33 cellular contexts compared by ENCODE assay signal in genomic region chr10:76788093-76788811, GRCh38.
"Had no signal": no experiment of that assay in that cellular context is flagged by ENCODE, and none has a peak within 500 bp of the region (broad histone marks: within the 10 kb centered on the region; RNA-seq: fewer than 3 reads in every experiment).

No MANE protein-coding gene starts in this region.

- H3K36me3 ChIP-seq: adrenal gland, brain microvascular endothelial cell, breast epithelium had no signal

- FAIRE-seq: astrocyte, TTC549 had no signal

- H3K4me3 ChIP-seq: adrenal gland, body of pancreas, breast epithelium had no signal

- DNase-seq: activated B cell treated with CpG ODN at 0.5 μM for 24 hours; activated CD4-positive, alpha-beta memory T cell treated with anti-CD3 and anti-CD28 coated beads for 36 hours; activated CD4-positive, alpha-beta T cell treated with anti-CD3 and anti-CD28 coated beads for 4 hours; activated CD4-positive, alpha-beta T cell treated with anti-CD3 and anti-CD28 coated beads, Interleukin-2, amount 10 ng/mL, durations not matched to agents 24 days and 14 days; activated CD4-positive, alpha-beta T cell treated with anti-CD3 and anti-CD28 coated beads, Interleukin-2, amount 50 U/mL, for 1 hour; activated CD4-positive, alpha-beta T cell treated with anti-CD3 and anti-CD28 coated beads, Interleukin-2, amount 50 U/mL, for 4 hours; activated CD4-positive, CD25-positive, alpha-beta regulatory T cell treated with anti-CD3 and anti-CD28 coated beads, Interleukin-2, amount 50 U/mL, for 72 hours; activated CD8-positive, alpha-beta memory T cell treated with anti-CD3 and anti-CD28 coated beads, Interleukin-2, amount 50 U/mL, for 4 hours; activated CD8-positive, alpha-beta T cell treated with anti-CD3 and anti-CD28 coated beads for 36 hours; activated effector memory CD4-positive, alpha-beta T cell treated with anti-CD3 and anti-CD28 coated beads, Interleukin-2, amount 50 U/mL, for 16 hours; activated gamma-delta T cell treated with Interleukin-2 at 50 U/mL for 16 hours; activated naive CD4-positive, alpha-beta T cell; activated naive CD4-positive, alpha-beta T cell treated with anti-CD3 and anti-CD28 coated beads for 36 hours; activated naive CD4-positive, alpha-beta T cell treated with anti-CD3 and anti-CD28 coated beads, Interleukin-2, amount 50 U/mL, for 16 hours; activated naive CD8-positive, alpha-beta T cell treated with anti-CD3 and anti-CD28 coated beads for 36 hours; activated T-cell treated with anti-CD3 and anti-CD28 coated beads for 4 hours; activated T-cell treated with anti-CD3 and anti-CD28 coated beads, Interleukin-2, amount 50 U/mL, for 1 hour; activated T-cell treated with anti-CD3 and anti-CD28 coated beads, Interleukin-2, amount 50 U/mL, for 4 hours; activated T-cell treated with anti-CD3 and anti-CD28 coated beads, Interleukin-2, amount 50 U/mL, for 72 hours; adrenal gland; amniotic stem cell; aorta; body of pancreas; brain microvascular endothelial cell; central memory CD4-positive, alpha-beta T cell; T-helper 2 cell; T-helper 9 cell had no signal

- H3K27me3 ChIP-seq: adrenal gland, body of pancreas, brain microvascular endothelial cell, breast epithelium had no signal

- H3K4me1 ChIP-seq: adrenal gland, body of pancreas, breast epithelium had no signal

- ATAC-seq: activated CD8-positive, alpha-beta T cell treated with anti-CD3 and anti-CD28 coated beads for 36 hours; activated naive CD4-positive, alpha-beta T cell treated with anti-CD3 and anti-CD28 coated beads, Interleukin-2, amount 50 U/mL, for 72 hours; activated T-cell treated with anti-CD3 and anti-CD28 coated beads, Interleukin-2, amount 50 U/mL, for 4 hours; activated T-cell treated with anti-CD3 and anti-CD28 coated beads, Interleukin-2, amount 50 U/mL, for 72 hours; activated T-helper 17 cell treated with anti-CD3 and anti-CD28 coated beads, Interleukin-2, amount 50 U/mL, for 72 hours; body of pancreas had no signal

- H3K9me3 ChIP-seq: body of pancreas, breast epithelium had no signal

- H3K27ac ChIP-seq: adrenal gland, body of pancreas, brain microvascular endothelial cell, VCaP had no signal
